24 cellular contexts compared by ENCODE assay signal in genomic region chr5:82595083-82595482, GRCh38.
DNase-seq lines count a peak whose midpoint lies in the region; ATAC-seq, FAIRE-seq and TF ChIP-seq lines count a peak whose summit lies in the region.
"Had no signal": no experiment of that assay in that cellular context is flagged by ENCODE, and none has a peak within 500 bp of the region (broad histone marks: within the 10 kb centered on the region; RNA-seq: fewer than 3 reads in every experiment).

No MANE protein-coding gene starts in this region.

- TF ChIP-seq EP300 in HepG2 (IDR thresholded peaks at IDR 0.05; ENCODE audit: low read depth in 2 of 2, low read length in 2 of 2) (no peak), HepG2 (CRISPR knock-in tag; IDR thresholded peaks at IDR 0.05; ENCODE audit: borderline replicate concordance) (no peak), transverse colon (IDR thresholded peaks at IDR 0.05; ENCODE audit: low read depth) (no peak)

- WGBS in body of pancreas, 2 donors = 41 to 43% methylated on average over 4 of the region's 4 CpGs
- 41% methylated on average over 4 of the region's 4 CpGs for WGBS in HepG2 (ENCODE audit: low lambda C conversion rate)
- WGBS in transverse colon (ENCODE audit: low coverage in 1 of 2), 2 donors = 38 to 48% methylated on average over 4 of the region's 4 CpGs

- H3K27me3 ChIP-seq in body of pancreas (no peaks in the 10 kb centered on the region), HepG2 (ENCODE audit: control insufficient read depth in 1 of 2, insufficient read depth in 2 of 2, low read length in 2 of 2) (no peaks in the 10 kb centered on the region; a peak in 1 of 5 replicates), transverse colon (no peaks in the 10 kb centered on the region)
- H3K27me3 ChIP-seq: breast epithelium, heart right ventricle, upper lobe of left lung had no signal

- CTCF ChIA-PET in HepG2 (lab: Yijun Ruan, JAX; ENCODE audit: low intra/inter-chr PET ratio, low total read pairs) = no interaction called here

- H2AFZ ChIP-seq in HepG2 (ENCODE audit: low read length) = no peak overlapping the region

- H3K4me2 ChIP-seq in HepG2 (ENCODE audit: low read depth, low read length) = no peak overlapping the region
- H3K4me2 ChIP-seq: SK-N-SH had no signal

- H3K27ac ChIP-seq in body of pancreas (peak overlapping the region in 1 of 4 donors; percentile 13), HepG2 (ENCODE audit: extremely low read length, insufficient read depth, low read length) (no peak overlapping the region), transverse colon (peak overlapping the region in 1 of 4 donors; percentile 32)
- H3K27ac ChIP-seq: breast epithelium, heart right ventricle, upper lobe of left lung had no signal

- peaks cover 5% of the 10 kb centered on the region for H3K4me1 ChIP-seq in body of pancreas
- peaks cover 27% of the 10 kb centered on the region for H3K4me1 ChIP-seq in HepG2 (ENCODE audit: insufficient read depth, low read length)
- peaks cover 3 to 23% (median 6%) of the 10 kb centered on the region in 4 donors for H3K4me1 ChIP-seq in transverse colon
- H3K4me1 ChIP-seq: breast epithelium, heart right ventricle, upper lobe of left lung had no signal

- H4K20me1 ChIP-seq in HepG2 (ENCODE audit: insufficient read depth, low read length) = no peaks in the 10 kb centered on the region

- in situ Hi-C loops in HepG2 (cut with HindIII; ENCODE audit: extremely low pct_ligation_motif_present, low pct_unique_long_range_greater_than_20kb) = no loop called here
- in situ Hi-C loops in transverse colon (cut with MboI; ENCODE audit: low pct_ligation_motif_present in 1 of 4, low pct_unique_long_range_greater_than_20kb in 1 of 4, low sequenced_read_pairs in 3 of 4) = no loop called here

- H3K79me2 ChIP-seq in HepG2 (ENCODE audit: insufficient read depth, low read length) = no peaks in the 10 kb centered on the region

- H3K36me3 ChIP-seq in body of pancreas (replicated peaks in 1 of 2; ENCODE audit: insufficient read depth in 1 of 2, low read depth in 2 of 2) (no peaks in the 10 kb centered on the region), HepG2 (replicated peaks in 1 of 2; ENCODE audit: control insufficient read depth in 1 of 2, insufficient read depth in 2 of 2, low read length in 2 of 2) (no peaks in the 10 kb centered on the region), transverse colon (no peaks in the 10 kb centered on the region)
- H3K36me3 ChIP-seq: breast epithelium, heart right ventricle, upper lobe of left lung had no signal

- intact Hi-C loops in body of pancreas (cut with DNase I) = no loop called here
- intact Hi-C loops in HepG2 (cut with micrococcal nuclease; ENCODE audit: unreplicated experiment) = no loop called here
- intact Hi-C loops in transverse colon (cut with DNase I; ENCODE audit: low total_unique reads) = loop anchor here (5.0 kb wide), 1 partner anchor 1467 kb away; no protein-coding TSS in a partner anchor

- H3K9me3 ChIP-seq in body of pancreas (no peaks in the 10 kb centered on the region), HepG2 (ENCODE audit: low read length) (peaks cover 5% of the 10 kb centered on the region; the same call in 1 of the 2 replicates), transverse colon (peaks cover under 1 to 4% of the 10 kb centered on the region in 2 donors)
- H3K9me3 ChIP-seq: breast epithelium, SK-N-SH, upper lobe of left lung had no signal

- no peak for TF ChIP-seq RAD21 in HepG2 (CRISPR knock-in tag; IDR thresholded peaks at IDR 0.05)

- DNase-seq in NCI-H1417 (lab: John Stamatoyannopoulos, UW) (peak in 2 of 3 experiments; percentile 49 to 82), body of pancreas (peak in 3 of 4 donors; percentile 47 to 77 (median 62)), HepG2 (ENCODE audit: low spot score) (no peak), transverse colon (peak; percentile 24), HCEC 1CT (no peak), GM19240 (ENCODE audit: insufficient read length, low spot score) (no peak)
- no peak for DNase-seq in activated naive CD4-positive, alpha-beta T cell (lab: John Stamatoyannopoulos, UW)
- DNase-seq: activated CD4-positive, alpha-beta T cell treated with anti-CD3 and anti-CD28 coated beads, Interleukin-2, amount 50 U/mL, for 48 hours; activated CD8-positive, alpha-beta memory T cell treated with anti-CD3 and anti-CD28 coated beads, Interleukin-2, amount 50 U/mL, for 4 hours; amygdala; C1 segment of cervical spinal cord; DND-41; effector memory CD4-positive, alpha-beta T cell; GOT3; heart right ventricle; mesenchymal stem cell; NCI-H187 treated with DMSO at 0.1 percent for 48 hours; NCI-H2227 treated with DMSO at 0.1 percent for 48 hours; nucleus accumbens; SK-N-SH; upper lobe of left lung had no signal

- TF ChIP-seq POLR2A in body of pancreas (IDR thresholded peaks at IDR 0.05) (no peak), HepG2 (IDR thresholded peaks at IDR 0.05; ENCODE audit: insufficient read depth in 1 of 2, low read depth in 2 of 2, low read length in 2 of 2) (no peak), transverse colon (IDR thresholded peaks at IDR 0.05) (no peak)

- TF ChIP-seq CTCF in body of pancreas (IDR thresholded peaks at IDR 0.05) (no peak), HepG2 (CRISPR knock-in tag; IDR thresholded peaks at IDR 0.05) (no peak), transverse colon (IDR thresholded peaks at IDR 0.05) (no peak)

- no peak overlapping the region for H3K9ac ChIP-seq in HepG2 (ENCODE audit: insufficient read depth, low read depth, low read length)
- H3K9ac ChIP-seq: SK-N-SH had no signal

- H3K4me3 ChIP-seq in body of pancreas (no peak overlapping the region), HepG2 (replicated peaks in 1 of 3; ENCODE audit: insufficient read depth in 1 of 3, low read depth in 2 of 3, low read length in 3 of 3) (no peak overlapping the region), transverse colon (no peak overlapping the region)
- H3K4me3 ChIP-seq: breast epithelium, heart right ventricle, upper lobe of left lung had no signal

- ATAC-seq in body of pancreas (peak; percentile 45), HepG2 (no peak)
- ATAC-seq: activated CD4-positive, CD25-positive, alpha-beta regulatory T cell treated with anti-CD3 and anti-CD28 coated beads, Interleukin-2, amount 50 U/mL, for 24 hours; heart right ventricle had no signal

- BruUV-seq in HepG2 (replicated peaks; lab: Mats Ljungman, UMichigan) = no TSS peak

- POLR2A ChIA-PET in HepG2 (lab: Yijun Ruan, JAX) = no interaction called here

- no peak for FAIRE-seq in HepG2 (lab: Jason Lieb, UNC)
- FAIRE-seq: TTC549 had no signal

TF ChIP-seq in HepG2, 621 proteins besides CTCF, POLR2A, EP300 and RAD21 (continues in another document):
- TF ChIP-seq, protein P1, sequence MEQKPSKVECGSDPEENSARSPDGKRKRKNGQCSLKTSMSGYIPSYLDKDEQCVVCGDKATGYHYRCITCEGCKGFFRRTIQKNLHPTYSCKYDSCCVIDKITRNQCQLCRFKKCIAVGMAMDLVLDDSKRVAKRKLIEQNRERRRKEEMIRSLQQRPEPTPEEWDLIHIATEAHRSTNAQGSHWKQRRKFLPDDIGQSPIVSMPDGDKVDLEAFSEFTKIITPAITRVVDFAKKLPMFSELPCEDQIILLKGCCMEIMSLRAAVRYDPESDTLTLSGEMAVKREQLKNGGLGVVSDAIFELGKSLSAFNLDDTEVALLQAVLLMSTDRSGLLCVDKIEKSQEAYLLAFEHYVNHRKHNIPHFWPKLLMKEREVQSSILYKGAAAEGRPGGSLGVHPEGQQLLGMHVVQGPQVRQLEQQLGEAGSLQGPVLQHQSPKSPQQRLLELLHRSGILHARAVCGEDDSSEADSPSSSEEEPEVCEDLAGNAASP (CRISPR knock-in tag; IDR thresholded peaks at IDR 0.05; ENCODE audit: borderline replicate concordance) = no peak
- TF ChIP-seq ZNF180 (CRISPR knock-in tag; IDR thresholded peaks at IDR 0.05; ENCODE audit: borderline replicate concordance, low read depth) (no peak), ZBTB43 (CRISPR knock-in tag; conservative IDR thresholded peaks at IDR 0.05) (no peak), KAT2B (IDR thresholded peaks at IDR 0.05; ENCODE audit: borderline replicate concordance, low read depth, low read length) (no peak), GFI1 (CRISPR knock-in tag; IDR thresholded peaks at IDR 0.05; ENCODE audit: borderline replicate concordance) (no peak), RFX3 (CRISPR knock-in tag; IDR thresholded peaks at IDR 0.05) (peak; percentile 53)
- TF ChIP-seq, protein P2, sequence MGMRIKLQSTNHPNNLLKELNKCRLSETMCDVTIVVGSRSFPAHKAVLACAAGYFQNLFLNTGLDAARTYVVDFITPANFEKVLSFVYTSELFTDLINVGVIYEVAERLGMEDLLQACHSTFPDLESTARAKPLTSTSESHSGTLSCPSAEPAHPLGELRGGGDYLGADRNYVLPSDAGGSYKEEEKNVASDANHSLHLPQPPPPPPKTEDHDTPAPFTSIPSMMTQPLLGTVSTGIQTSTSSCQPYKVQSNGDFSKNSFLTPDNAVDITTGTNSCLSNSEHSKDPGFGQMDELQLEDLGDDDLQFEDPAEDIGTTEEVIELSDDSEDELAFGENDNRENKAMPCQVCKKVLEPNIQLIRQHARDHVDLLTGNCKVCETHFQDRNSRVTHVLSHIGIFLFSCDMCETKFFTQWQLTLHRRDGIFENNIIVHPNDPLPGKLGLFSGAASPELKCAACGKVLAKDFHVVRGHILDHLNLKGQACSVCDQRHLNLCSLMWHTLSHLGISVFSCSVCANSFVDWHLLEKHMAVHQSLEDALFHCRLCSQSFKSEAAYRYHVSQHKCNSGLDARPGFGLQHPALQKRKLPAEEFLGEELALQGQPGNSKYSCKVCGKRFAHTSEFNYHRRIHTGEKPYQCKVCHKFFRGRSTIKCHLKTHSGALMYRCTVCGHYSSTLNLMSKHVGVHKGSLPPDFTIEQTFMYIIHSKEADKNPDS (CRISPR knock-in tag; IDR thresholded peaks at IDR 0.05) = no peak
- TF ChIP-seq, protein P3, sequence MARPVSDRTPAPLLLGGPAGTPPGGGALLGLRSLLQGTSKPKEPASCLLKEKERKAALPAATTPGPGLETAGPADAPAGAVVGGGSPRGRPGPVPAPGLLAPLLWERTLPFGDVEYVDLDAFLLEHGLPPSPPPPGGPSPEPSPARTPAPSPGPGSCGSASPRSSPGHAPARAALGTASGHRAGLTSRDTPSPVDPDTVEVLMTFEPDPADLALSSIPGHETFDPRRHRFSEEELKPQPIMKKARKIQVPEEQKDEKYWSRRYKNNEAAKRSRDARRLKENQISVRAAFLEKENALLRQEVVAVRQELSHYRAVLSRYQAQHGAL (CRISPR knock-in tag; IDR thresholded peaks at IDR 0.05; ENCODE audit: not compliant biosample characterization) = no peak

Comparison
In these comparisons a context has a peak if more than half of its experiments do, and no peak if none do; other contexts are left out.
1. DNase-seq: peak in NCI-H1417 (2 of 3), body of pancreas (3 of 4) and transverse colon (single experiment); none in HepG2 (single experiment), HCEC 1CT (single experiment), activated naive CD4-positive, alpha-beta T cell (0 of 4) and GM19240 (single experiment).